10 cellular contexts compared by ENCODE assay signal in genomic region chr1:198367296-198367695, GRCh38.
"Had no signal": no experiment of that assay in that cellular context is flagged by ENCODE, and none has a peak within 500 bp of the region (broad histone marks: within the 10 kb centered on the region; RNA-seq: fewer than 3 reads in every experiment).

No MANE protein-coding gene starts in this region.

- ATAC-seq: GM23338, K562 had no signal

- H2AFZ ChIP-seq: GM23338 had no signal

- H3K27ac Mint-ChIP-seq: GM23338, H9, HFFc6 had no signal

- H3K9me3 Mint-ChIP-seq: HFFc6 had no signal

- H3K4me3 ChIP-seq: GM23338, K562 had no signal

- DNase-seq: H9, HCEC 1CT, HFFc6, IMR-90, KG1 had no signal

- H3K4me2 ChIP-seq: GM23338 had no signal

- FAIRE-seq: H1, H54, HTR-8/SVneo, K562 had no signal

- H3K4me3 Mint-ChIP-seq: GM23338, H9, HFFc6 had no signal
